Comparison of ENCODE assay signal across 18 cellular contexts in the genomic region with DNA sequence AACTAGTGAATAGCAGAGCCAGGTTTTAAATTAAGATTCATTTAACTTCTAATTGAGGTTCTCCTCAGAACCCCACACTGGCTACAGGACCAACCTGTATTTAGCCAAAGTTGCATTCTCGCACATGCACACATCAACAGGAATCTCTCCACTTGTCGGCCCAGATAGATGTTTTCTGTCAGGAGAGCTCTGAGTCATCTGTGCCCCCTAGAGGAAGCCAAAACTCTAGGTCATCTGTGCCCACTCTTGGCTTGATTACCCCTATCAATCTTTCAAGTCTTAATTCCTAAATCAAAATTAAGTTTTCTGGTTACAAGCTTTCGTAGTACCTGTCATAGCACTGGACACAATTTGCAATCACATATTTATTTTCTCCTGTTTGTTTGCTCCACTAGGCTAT.
"Had no signal": no experiment of that assay in that cellular context is flagged by ENCODE, and none has a peak within 500 bp of the region (broad histone marks: within the 10 kb centered on the region; RNA-seq: fewer than 3 reads in every experiment).

No MANE protein-coding gene starts in this region.

- ATAC-seq: activated naive CD8-positive, alpha-beta T cell treated with anti-CD3 and anti-CD28 coated beads, Interleukin-2, amount 50 U/mL, for 24 hours; stimulated activated memory B cell treated with anti-CD40 and anti-IgM and Interleukin-4, amounts not matched to agents 10 μg/mL and 1 μg/mL and 100 μg/mL, for 72 hours had no signal

- H3K36me3 ChIP-seq: ascending aorta, breast epithelium, transverse colon had no signal

- H3K4me1 Mint-ChIP-seq: stimulated activated memory B cell treated with anti-CD40 and anti-IgM and Interleukin-4, amounts not matched to agents 10 μg/mL and 1 μg/mL and 100 μg/mL, for 72 hours had no signal

- H3K27ac Mint-ChIP-seq: activated naive CD4-positive, alpha-beta T cell treated with anti-CD3 and anti-CD28 coated beads for 36 hours; activated naive CD8-positive, alpha-beta T cell treated with anti-CD3 and anti-CD28 coated beads, Interleukin-2, amount 50 U/mL, for 24 hours; activated T-helper 2 cell treated with anti-CD3 and anti-CD28 coated beads, Interferon-gamma antibody, Interleukin-2, Interleukin-4, amounts not matched to agents 10 μg/mL and 5 μg/mL and 100 μg/mL, durations not matched to agents 14 hours and 24 hours and 36 hours; dendritic cell treated with granulocyte-macrophage colony-stimulating factor and Interleukin-4, amounts not matched to agents 40 ng/mL and 50 ng/mL, for 4 days; immature natural killer cell; natural killer cell; stimulated activated memory B cell treated with anti-CD40 and anti-IgM and Interleukin-4, amounts not matched to agents 10 μg/mL and 1 μg/mL and 100 μg/mL, for 72 hours had no signal

- H3K27me3 ChIP-seq: ascending aorta, breast epithelium, transverse colon had no signal

- H3K4me1 ChIP-seq: ascending aorta, breast epithelium, transverse colon had no signal

- H3K4me3 ChIP-seq: ascending aorta, breast epithelium, transverse colon had no signal

- H3K27ac ChIP-seq: ascending aorta, breast epithelium, epithelial cell of prostate, transverse colon had no signal

- DNase-seq: activated CD4-positive, alpha-beta T cell treated with anti-CD3 and anti-CD28 coated beads for 1 hour; activated CD4-positive, alpha-beta T cell treated with anti-CD3 and anti-CD28 coated beads, Interleukin-2, amount 50 U/mL, for 48 hours; activated naive CD4-positive, alpha-beta T cell treated with anti-CD3 and anti-CD28 coated beads for 36 hours; activated naive CD8-positive, alpha-beta T cell treated with anti-CD3 and anti-CD28 coated beads, Interleukin-2, amount 50 U/mL, for 24 hours; cerebellar nuclear complex; effector memory CD4-positive, alpha-beta T cell; foreskin melanocyte; immature natural killer cell; mesenchymal stem cell; natural killer cell; stimulated activated CD4-positive, alpha-beta T cell treated with anti-CD3 and anti-CD28 coated beads, Interleukin-2, amount 100 ng/mL, for 48 hours; transverse colon had no signal

- H3K9me3 Mint-ChIP-seq: dendritic cell treated with granulocyte-macrophage colony-stimulating factor and Interleukin-4, amounts not matched to agents 40 ng/mL and 50 ng/mL, for 4 days; stimulated activated memory B cell treated with anti-CD40 and anti-IgM and Interleukin-4, amounts not matched to agents 10 μg/mL and 1 μg/mL and 100 μg/mL, for 72 hours had no signal

- H3K4me3 Mint-ChIP-seq: activated naive CD4-positive, alpha-beta T cell treated with anti-CD3 and anti-CD28 coated beads for 36 hours; activated naive CD8-positive, alpha-beta T cell treated with anti-CD3 and anti-CD28 coated beads, Interleukin-2, amount 50 U/mL, for 24 hours; dendritic cell treated with granulocyte-macrophage colony-stimulating factor and Interleukin-4, amounts not matched to agents 40 ng/mL and 50 ng/mL, for 4 days; natural killer cell; stimulated activated memory B cell treated with anti-CD40 and anti-IgM and Interleukin-4, amounts not matched to agents 10 μg/mL and 1 μg/mL and 100 μg/mL, for 72 hours had no signal

- H3K27me3 Mint-ChIP-seq: activated naive CD8-positive, alpha-beta T cell treated with anti-CD3 and anti-CD28 coated beads, Interleukin-2, amount 50 U/mL, for 24 hours; dendritic cell treated with granulocyte-macrophage colony-stimulating factor and Interleukin-4, amounts not matched to agents 40 ng/mL and 50 ng/mL, for 4 days had no signal

- H3K36me3 Mint-ChIP-seq: stimulated activated memory B cell treated with anti-CD40 and anti-IgM and Interleukin-4, amounts not matched to agents 10 μg/mL and 1 μg/mL and 100 μg/mL, for 72 hours had no signal

- H3K9me3 ChIP-seq: ascending aorta, breast epithelium, transverse colon had no signal
